Comparison of ENCODE assay signal across 13 cellular contexts in genomic region chr2:132698347-132698746, GRCh38. TPM values are rescaled to one million over a fixed set of nuclear protein-coding genes. Genes with fewer than 3 reads are reported as not detected.
DNase-seq lines count a peak whose midpoint lies in the region; ATAC-seq and TF ChIP-seq lines count a peak whose summit lies in the region.
"Not testable (repeated sequence)": the region's sequence is repeated elsewhere in the genome, so short reads cannot be mapped to it uniquely, and the experiment has no call there.
"Had no signal": no experiment of that assay in that cellular context is flagged by ENCODE, and none has a peak within 500 bp of the region (broad histone marks: within the 10 kb centered on the region; RNA-seq: fewer than 3 reads in every experiment).

No MANE protein-coding gene starts in this region.

- H3F3A ChIP-seq in OCI-LY1 (ENCODE audit: insufficient read depth, low read length) = not testable (repeated sequence)

- H3K4me3 ChIP-seq in Jurkat, Clone E6-1 (ENCODE audit: low read length); OCI-LY1 (ENCODE audit: low read depth, low read length, poor library complexity, severe bottlenecking); esophagus muscularis mucosa: not testable (repeated sequence)
- 0 out of 2 replicates have a peak overlapping the region, but pooled peaks have one; percentile 30 for H3K4me3 ChIP-seq in SK-N-MC

- ATAC-seq in GM18520 (IDR thresholded peaks at IDR 0.05; ENCODE audit: unreplicated experiment) = peak; percentile 67
- peak; percentile 87 for ATAC-seq in GM18867 (IDR thresholded peaks at IDR 0.05; ENCODE audit: unreplicated experiment)
- ATAC-seq in GM19351 (IDR thresholded peaks at IDR 0.05; ENCODE audit: unreplicated experiment) = peak; percentile 69
- ATAC-seq in HG02943 (IDR thresholded peaks at IDR 0.05; ENCODE audit: low read depth, unreplicated experiment) = peak; percentile 56

- H3K36me3 ChIP-seq in OCI-LY1 (ENCODE audit: insufficient read depth, low read length); SK-N-MC (ENCODE audit: insufficient read depth, low read length); esophagus muscularis mucosa: not testable (repeated sequence)

- intact Hi-C loops in esophagus muscularis mucosa (cut with DNase I) = not testable (repeated sequence)

- H3K27ac ChIP-seq in OCI-LY1 (ENCODE audit: low read depth, low read length, poor library complexity, severe bottlenecking) = peak overlapping the region; percentile 38
- H3K27ac ChIP-seq in SK-N-MC; esophagus muscularis mucosa (replicated peaks in 1 of 4): not testable (repeated sequence)

- not testable (repeated sequence) for H3K9me3 ChIP-seq in OCI-LY1 (ENCODE audit: low read length); SK-N-MC (ENCODE audit: low read depth, low read length); esophagus muscularis mucosa

- peaks cover 17% of the 10 kb centered on the region for H3K4me1 ChIP-seq in OCI-LY1 (ENCODE audit: insufficient read depth, low read length, severe bottlenecking)
- H3K4me1 ChIP-seq in esophagus muscularis mucosa = not testable (repeated sequence)

- not testable (repeated sequence) for TF ChIP-seq POLR2A in esophagus muscularis mucosa (IDR thresholded peaks at IDR 0.05; ENCODE audit: low read depth)

- peak; percentile 7 for DNase-seq in Jurkat, Clone E6-1 (ENCODE audit: low read depth, low spot score)
- not testable (repeated sequence) for DNase-seq in SK-N-MC (ENCODE audit: low read depth, low spot score)
- DNase-seq in esophagus muscularis mucosa (ENCODE audit: extremely low spot score) = peak; percentile 24

- TF ChIP-seq EP300 in esophagus muscularis mucosa (IDR thresholded peaks at IDR 0.05) = not testable (repeated sequence)

- 83% methylated on average over 3 of the region's 3 CpGs for WGBS in esophagus muscularis mucosa

- H3K27me3 ChIP-seq in OCI-LY1 (ENCODE audit: insufficient read depth, low read length); esophagus muscularis mucosa: not testable (repeated sequence)

- H3K9me2 ChIP-seq in OCI-LY1 (ENCODE audit: low read depth, low read length) = not testable (repeated sequence)

- H3K4me2 ChIP-seq in OCI-LY1 (ENCODE audit: low read length) = not testable (repeated sequence)

- not testable (repeated sequence) for H4K20me1 ChIP-seq in OCI-LY1 (ENCODE audit: insufficient read depth, low read length)

- not testable (repeated sequence) for TF ChIP-seq CTCF in OCI-LY1 (IDR thresholded peaks at IDR 0.05; ENCODE audit: low read length); esophagus muscularis mucosa (IDR thresholded peaks at IDR 0.05)

- not testable (repeated sequence) for H3K9ac ChIP-seq in OCI-LY1 (ENCODE audit: low read length); SK-N-MC (ENCODE audit: insufficient read length)

- H3K79me2 ChIP-seq in OCI-LY1 (ENCODE audit: insufficient read depth, low read length) = not testable (repeated sequence)

- not testable (repeated sequence) for H2AFZ ChIP-seq in OCI-LY1 (ENCODE audit: low read length)

RNA-seq across cellular contexts. Expression of gene LYPD1, which starts 28.3 kb away (rescaled TPM):
- polyA plus RNA-seq in Jurkat, Clone E6-1 (2012; ENCODE audit: insufficient read depth, insufficient read length) = not detected
- 1 to 10 TPM in 1 of 4 donors, under 1 TPM in 2, not detected in 1; 0.66 to 5.4 (median 0.71) TPM for total RNA-seq in esophagus muscularis mucosa
- total RNA-seq: CD4-positive, alpha-beta memory T cell; CD4-positive, CD25-positive, alpha-beta regulatory T cell; CD8-positive, alpha-beta memory T cell; G401 had no signal
- polyA plus RNA-seq: CD14-positive monocyte; CD4-positive, alpha-beta memory T cell; CD4-positive, CD25-positive, alpha-beta regulatory T cell; CD8-positive, alpha-beta memory T cell had no signal
